Comparison of ENCODE assay signal across 8 cellular contexts in the genomic region with DNA sequence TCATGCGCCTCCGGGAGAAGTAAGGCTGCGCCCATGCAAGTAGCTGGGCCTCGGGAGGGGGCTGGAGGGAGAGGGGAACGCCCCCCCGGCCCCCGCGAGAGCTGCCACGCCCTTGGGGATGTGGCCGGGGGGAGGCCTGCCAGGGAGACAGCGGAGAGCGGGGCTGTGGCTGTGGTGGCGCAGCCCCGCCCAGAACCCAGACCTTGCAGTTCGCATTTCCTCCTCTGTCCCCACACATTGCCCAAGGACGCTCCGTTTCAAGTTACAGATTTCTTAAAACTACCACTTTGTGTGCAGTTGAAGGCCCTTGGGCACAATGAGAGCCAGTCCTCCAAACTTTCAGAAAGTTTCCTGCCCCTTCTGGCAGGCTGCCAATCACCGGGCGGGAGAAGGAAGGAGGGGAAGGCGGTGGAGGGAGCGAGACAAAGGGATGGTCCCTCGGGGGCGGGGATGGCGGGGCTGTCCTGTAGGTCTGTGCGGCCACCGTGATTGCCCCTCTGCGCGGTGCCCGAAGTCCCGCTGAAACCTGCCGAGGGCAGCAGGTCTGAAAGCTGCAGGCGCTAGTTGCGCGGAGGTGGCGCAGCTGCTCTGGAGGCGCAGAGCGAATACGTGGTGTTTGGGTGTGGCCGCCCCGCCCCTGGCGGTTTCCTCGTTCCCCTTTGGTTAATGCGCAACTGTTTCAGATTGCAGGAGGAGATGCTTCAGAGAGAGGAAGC. TPM values are rescaled to one million over a fixed set of nuclear protein-coding genes. Genes with fewer than 3 reads are reported as not detected.
A peak's percentile ranks its signal among the peaks of the same experiment; 100 is the strongest.
DNase-seq lines count a peak whose midpoint lies in the region; ATAC-seq, FAIRE-seq and TF ChIP-seq lines count a peak whose summit lies in the region.

No MANE protein-coding gene starts in this region.

- no peaks in the 10 kb centered on the region for H3K9me3 Mint-ChIP-seq in astrocyte (ENCODE audit: unreplicated experiment)

- peak overlapping the region; percentile 92 for H3K4me3 ChIP-seq in astrocyte (ENCODE audit: insufficient read depth, low read depth, low read length)
- peak overlapping the region; percentile 89 for H3K4me3 ChIP-seq in iPS-15b (ENCODE audit: low read depth, low read length)
- H3K4me3 ChIP-seq in smooth muscle cell: peak overlapping the region; percentile 90

- peak; percentile 62 for TF ChIP-seq POLR2A in GM10847 (IDR thresholded peaks at IDR 0.05; ENCODE audit: extremely low read depth, insufficient read length)
- peak; percentile 37; the same call in 1 of the 2 replicates for TF ChIP-seq POLR2A in H54 (IDR thresholded peaks at IDR 0.05; ENCODE audit: low read depth, low read length)

- H3K9me3 ChIP-seq in T-helper 17 cell (ENCODE audit: control insufficient read depth, low read length, poor library complexity, severe bottlenecking) (no peaks in the 10 kb centered on the region), astrocyte (ENCODE audit: insufficient read depth, low read depth, low read length) (no peaks in the 10 kb centered on the region), iPS-15b (ENCODE audit: control insufficient read depth, insufficient read depth, low read length) (no peaks in the 10 kb centered on the region), smooth muscle cell (replicated peaks; ENCODE audit: low read depth) (no peaks in the 10 kb centered on the region)

- H3K27ac ChIP-seq in astrocyte (ENCODE audit: low read depth, low read length) (peak overlapping the region; percentile 99), smooth muscle cell (ENCODE audit: low read depth) (peak overlapping the region; percentile 99)

- H3K27ac Mint-ChIP-seq in T-helper 17 cell (peak overlapping the region; percentile 98), astrocyte (ENCODE audit: unreplicated experiment) (peak overlapping the region; percentile 98)

- H3K4me3 Mint-ChIP-seq in T-helper 17 cell: peak overlapping the region; percentile 94
- peak overlapping the region; percentile 95 for H3K4me3 Mint-ChIP-seq in astrocyte (ENCODE audit: unreplicated experiment)

- TF ChIP-seq CTCF in astrocyte (IDR thresholded peaks at IDR 0.05; ENCODE audit: insufficient read depth, low read depth, low read length) (no peak), smooth muscle cell (IDR thresholded peaks at IDR 0.05; ENCODE audit: borderline replicate concordance, insufficient read depth, poor library complexity, severe bottlenecking) (no peak)

- ATAC-seq in T-helper 17 cell: peak; percentile 56

- WGBS in smooth muscle cell (ENCODE audit: low lambda C conversion rate): under 1% methylated on average over 42 of the region's 43 CpGs

- H3K27me3 Mint-ChIP-seq in T-helper 17 cell (no peaks in the 10 kb centered on the region), astrocyte (ENCODE audit: low read depth, unreplicated experiment) (no peaks in the 10 kb centered on the region)

- no peak overlapping the region for H2AFZ ChIP-seq in astrocyte (ENCODE audit: low read depth, low read length)
- H2AFZ ChIP-seq in smooth muscle cell (ENCODE audit: low read depth): no peak overlapping the region

- FAIRE-seq in H54 (lab: Jason Lieb, UNC): no peak
- no peak for FAIRE-seq in astrocyte (lab: Jason Lieb, UNC)

- H3K36me3 ChIP-seq in astrocyte (ENCODE audit: insufficient read depth, low read length) (peaks cover 45% of the 10 kb centered on the region), iPS-15b (ENCODE audit: control insufficient read depth, insufficient read depth, low read length) (peaks cover 5% of the 10 kb centered on the region), smooth muscle cell (ENCODE audit: low read depth) (peaks cover 29% of the 10 kb centered on the region)

- H4K20me1 ChIP-seq in astrocyte (ENCODE audit: insufficient read depth, low read length): peaks cover 59% of the 10 kb centered on the region
- peaks cover 60% of the 10 kb centered on the region for H4K20me1 ChIP-seq in smooth muscle cell (ENCODE audit: low read depth)

- H3K27me3 ChIP-seq in astrocyte (ENCODE audit: insufficient read depth, low read length) (no peaks in the 10 kb centered on the region), iPS-15b (ENCODE audit: control insufficient read depth, insufficient read depth, low read length) (peaks cover 36% of the 10 kb centered on the region), smooth muscle cell (ENCODE audit: low read depth) (no peaks in the 10 kb centered on the region)

- H3K4me2 ChIP-seq in astrocyte (ENCODE audit: low read length) (peak overlapping the region; percentile 82), smooth muscle cell (peak overlapping the region; percentile 96)

- H3K9ac ChIP-seq in astrocyte (ENCODE audit: low read length): peak overlapping the region; percentile 100
- peak overlapping the region; percentile 70 for H3K9ac ChIP-seq in iPS-15b (ENCODE audit: low read depth, low read length)
- peak overlapping the region; percentile 99 for H3K9ac ChIP-seq in smooth muscle cell (ENCODE audit: low read depth)

- peaks cover 4% of the 10 kb centered on the region for H3K36me3 Mint-ChIP-seq in T-helper 17 cell (ENCODE audit: low read depth)
- peaks cover 42% of the 10 kb centered on the region for H3K36me3 Mint-ChIP-seq in astrocyte (ENCODE audit: low read depth, unreplicated experiment)

- DNase-seq in H54 (ENCODE audit: insufficient read length, low spot score) (no peak), LoVo (ENCODE audit: low spot score) (peak; percentile 88), T-helper 17 cell (peak; percentile 72 to 78 (median 77)), astrocyte (ENCODE audit: low read depth) (peak; percentile 52), smooth muscle cell (lab: John Stamatoyannopoulos, UW; ENCODE audit: unreplicated experiment) (no peak), NCI-H187 treated with DMSO at 0.1 percent for 48 hours (lab: John Stamatoyannopoulos, UW) (no peak)

- peaks cover 62% of the 10 kb centered on the region for H3F3A ChIP-seq in smooth muscle cell (ENCODE audit: low read depth)

- H3K4me1 Mint-ChIP-seq in T-helper 17 cell (peaks cover 64% of the 10 kb centered on the region), astrocyte (ENCODE audit: low read depth, unreplicated experiment) (peaks cover 26% of the 10 kb centered on the region)

- H3K79me2 ChIP-seq in astrocyte (ENCODE audit: insufficient read depth, low read length): peaks cover 71% of the 10 kb centered on the region
- H3K79me2 ChIP-seq in smooth muscle cell (ENCODE audit: low read depth): peaks cover 80% of the 10 kb centered on the region

- H3K4me1 ChIP-seq in astrocyte (ENCODE audit: insufficient read depth, low read length) (peaks cover 33% of the 10 kb centered on the region), iPS-15b (ENCODE audit: control insufficient read depth, insufficient read depth, low read length) (peaks cover 15% of the 10 kb centered on the region), smooth muscle cell (ENCODE audit: low read depth) (peaks cover 34% of the 10 kb centered on the region)

RNA-seq across cellular contexts. Expression of a gene that starts 2.1 kb away (rescaled TPM):
- 1,000 to 10,000 TPM; 1,558 to 2,042 TPM for total RNA-seq in T-helper 17 cell
- 5,172 and 5,400 TPM in 2 replicates for total RNA-seq in astrocyte
- 6,093 and 6,435 TPM in 2 replicates for total RNA-seq in smooth muscle cell
- polyA plus RNA-seq in smooth muscle cell: 2,741 and 3,198 TPM in 2 replicates

RNA-seq across cellular contexts. Expression of a gene that starts 28.7 kb away (rescaled TPM):
- total RNA-seq in T-helper 17 cell (10 to 100 TPM; 10.6 to 15.6 TPM), astrocyte (5.9 and 6.3 TPM in 2 replicates), smooth muscle cell (7.3 and 13.8 TPM in 2 replicates)
- 2.5 and 3.7 TPM in 2 replicates for polyA plus RNA-seq in smooth muscle cell

Comparison
In these comparisons a context has a peak if more than half of its experiments do, and no peak if none do; other contexts are left out.
1. DNase-seq: peak in LoVo (single experiment), T-helper 17 cell (3 of 3) and astrocyte (single experiment); none in H54 (single experiment), smooth muscle cell (single experiment) and NCI-H187 treated with DMSO at 0.1 percent for 48 hours (single experiment).
2. Peak in every context shown above with its lines, with median percentiles within 50 percentile points of each other: H3K4me3 ChIP-seq and H3K9ac ChIP-seq.